20 cellular contexts compared by ENCODE assay signal in genomic region chr16:23268561-23268960, GRCh38. TPM values are rescaled to one million over a fixed set of nuclear protein-coding genes. Genes with fewer than 3 reads are reported as not detected.
DNase-seq lines count a peak whose midpoint lies in the region; ATAC-seq and TF ChIP-seq lines count a peak whose summit lies in the region.
"Had no signal": no experiment of that assay in that cellular context is flagged by ENCODE, and none has a peak within 500 bp of the region (broad histone marks: within the 10 kb centered on the region; RNA-seq: fewer than 3 reads in every experiment).

No MANE protein-coding gene starts in this region.

- no peaks in the 10 kb centered on the region for H3F3A ChIP-seq in MM.1S (ENCODE audit: insufficient read depth, low read length)

- H3K27ac ChIP-seq in HEK293 (ENCODE audit: extremely low read depth, low read depth, low read length) (no peak overlapping the region), MM.1S (ENCODE audit: low read length) (no peak overlapping the region)
- H3K27ac ChIP-seq: BLaER1 had no signal

- H3K9me2 ChIP-seq in MM.1S (replicated peaks; ENCODE audit: insufficient read depth, low read length) = no peaks in the 10 kb centered on the region

- DNase-seq in MM.1S = no peak
- DNase-seq in OCI-M1 (lab: John Stamatoyannopoulos, UW) = peak; percentile 49
- DNase-seq in memory B cell (ENCODE audit: low spot score in 2 of 2) = no peak
- no peak for DNase-seq in activated CD4-positive, alpha-beta T cell treated with anti-CD3 and anti-CD28 coated beads, Interleukin-2, amount 10 ng/mL, durations not matched to agents 7 days and 5 days
- no peak for DNase-seq in NK-92 treated with Interleukin-12 subunit alpha and Interleukin-12 subunit beta, amount 100 ng/mL, for 24 hours (lab: John Stamatoyannopoulos, UW)
- DNase-seq in activated naive CD4-positive, alpha-beta T cell treated with anti-CD3 and anti-CD28 coated beads, Interleukin-2, amount 50 U/mL, for 72 hours (ENCODE audit: low spot score in 2 of 2) = no peak
- DNase-seq: 8988T; ACHN; BE2C; C1 segment of cervical spinal cord; Caco-2; Calu3; CD4-positive, alpha-beta memory T cell; CD4-positive, CD25-positive, alpha-beta regulatory T cell; CD8-positive, alpha-beta memory T cell; DMS79 treated with DMSO at 0.1 percent for 48 hours; GF-D8 had no signal

- no peaks in the 10 kb centered on the region for H3K36me3 Mint-ChIP-seq in memory B cell
- no peaks in the 10 kb centered on the region for H3K36me3 Mint-ChIP-seq in activated CD4-positive, alpha-beta T cell treated with anti-CD3 and anti-CD28 coated beads, Interleukin-2, amount 10 ng/mL, durations not matched to agents 7 days and 5 days (ENCODE audit: low read depth)
- no peaks in the 10 kb centered on the region for H3K36me3 Mint-ChIP-seq in activated naive CD4-positive, alpha-beta T cell treated with anti-CD3 and anti-CD28 coated beads, Interleukin-2, amount 50 U/mL, for 72 hours
- H3K36me3 Mint-ChIP-seq: CD14-positive monocyte; CD4-positive, alpha-beta memory T cell; CD4-positive, CD25-positive, alpha-beta regulatory T cell; CD8-positive, alpha-beta memory T cell had no signal

- no peak overlapping the region for H3K4me3 Mint-ChIP-seq in memory B cell
- no peak overlapping the region for H3K4me3 Mint-ChIP-seq in activated CD4-positive, alpha-beta T cell treated with anti-CD3 and anti-CD28 coated beads, Interleukin-2, amount 10 ng/mL, durations not matched to agents 7 days and 5 days
- H3K4me3 Mint-ChIP-seq: CD14-positive monocyte; CD4-positive, alpha-beta memory T cell; CD4-positive, CD25-positive, alpha-beta regulatory T cell; CD8-positive, alpha-beta memory T cell had no signal

- H3K9ac ChIP-seq in MM.1S (ENCODE audit: low read length) = no peak overlapping the region
- H3K9ac ChIP-seq: BLaER1 had no signal

- TF ChIP-seq CTCF in HEK293 (tag by site-specific recombination; IDR thresholded peaks at IDR 0.05) (no peak), MM.1S (IDR thresholded peaks at IDR 0.05; ENCODE audit: low read length) (no peak)

- CTCF ChIA-PET in HEK293 (lab: Yijun Ruan, JAX) = no interaction called here
- CTCF ChIA-PET in activated CD4-positive, alpha-beta T cell treated with anti-CD3 and anti-CD28 coated beads, Interleukin-2, amount 10 ng/mL, durations not matched to agents 7 days and 5 days (lab: Charles Lee) = no interaction called here

- no peaks in the 10 kb centered on the region for H3K79me2 ChIP-seq in MM.1S (ENCODE audit: low read length)

- H3K36me3 ChIP-seq in HEK293 (ENCODE audit: control insufficient read depth in 2 of 2, insufficient read depth in 1 of 2, low read length in 2 of 2) (no peaks in the 10 kb centered on the region), MM.1S (replicated peaks; ENCODE audit: insufficient read depth, low read length) (no peaks in the 10 kb centered on the region)
- H3K36me3 ChIP-seq: BE2C, BLaER1 had no signal

- H3K9me3 ChIP-seq in HEK293 (ENCODE audit: control insufficient read depth, insufficient read depth, low read depth, low read length) = no peaks in the 10 kb centered on the region
- H3K9me3 ChIP-seq in MM.1S (replicated peaks; ENCODE audit: insufficient read depth, low read length) = no peaks in the 10 kb centered on the region
- H3K9me3 ChIP-seq: BE2C, Caco-2 had no signal

- no peaks in the 10 kb centered on the region for H3K4me1 ChIP-seq in HEK293 (ENCODE audit: control insufficient read depth, insufficient read depth, low read length)
- no peaks in the 10 kb centered on the region for H3K4me1 ChIP-seq in MM.1S (ENCODE audit: low read length)
- H3K4me1 ChIP-seq: BE2C, BLaER1, Caco-2 had no signal

- ATAC-seq in memory B cell (ENCODE audit: low read depth) = no peak
- ATAC-seq in activated naive CD4-positive, alpha-beta T cell treated with anti-CD3 and anti-CD28 coated beads, Interleukin-2, amount 50 U/mL, for 72 hours = no peak

- H3K9me3 Mint-ChIP-seq in memory B cell = peaks cover 1% of the 10 kb centered on the region
- H3K9me3 Mint-ChIP-seq in activated CD4-positive, alpha-beta T cell treated with anti-CD3 and anti-CD28 coated beads, Interleukin-2, amount 10 ng/mL, durations not matched to agents 7 days and 5 days = peaks cover 2% of the 10 kb centered on the region
- H3K9me3 Mint-ChIP-seq in activated naive CD4-positive, alpha-beta T cell treated with anti-CD3 and anti-CD28 coated beads, Interleukin-2, amount 50 U/mL, for 72 hours = no peaks in the 10 kb centered on the region

- H3K4me1 Mint-ChIP-seq in memory B cell = no peaks in the 10 kb centered on the region
- H3K4me1 Mint-ChIP-seq in activated CD4-positive, alpha-beta T cell treated with anti-CD3 and anti-CD28 coated beads, Interleukin-2, amount 10 ng/mL, durations not matched to agents 7 days and 5 days = no peaks in the 10 kb centered on the region
- H3K4me1 Mint-ChIP-seq: CD14-positive monocyte; CD4-positive, alpha-beta memory T cell; CD4-positive, CD25-positive, alpha-beta regulatory T cell; CD8-positive, alpha-beta memory T cell had no signal

- POLR2A ChIA-PET in HEK293 (lab: Yijun Ruan, JAX) = no interaction called here
- POLR2A ChIA-PET in activated CD4-positive, alpha-beta T cell treated with anti-CD3 and anti-CD28 coated beads, Interleukin-2, amount 10 ng/mL, durations not matched to agents 7 days and 5 days (lab: Charles Lee) = no interaction called here

- H3K4me3 ChIP-seq in HEK293 (ENCODE audit: low read depth, low read length) (no peak overlapping the region), MM.1S (ENCODE audit: low read length) (no peak overlapping the region)
- H3K4me3 ChIP-seq: BLaER1 had no signal

- no peaks in the 10 kb centered on the region for H4K20me1 ChIP-seq in MM.1S (ENCODE audit: insufficient read depth, low read length)
- H4K20me1 ChIP-seq: BLaER1 had no signal

- no peak overlapping the region for H2AFZ ChIP-seq in MM.1S (ENCODE audit: low read length)

- H3K27me3 ChIP-seq in MM.1S (replicated peaks; ENCODE audit: insufficient read depth, low read length) = no peaks in the 10 kb centered on the region
- H3K27me3 ChIP-seq: BE2C, BLaER1 had no signal

- peak overlapping the region; percentile 7; the same call in 1 of the 2 replicates for H3K4me2 ChIP-seq in MM.1S (ENCODE audit: low read depth, low read length)
- H3K4me2 ChIP-seq: BLaER1 had no signal

- peak overlapping the region; percentile 26 for H3K27ac Mint-ChIP-seq in memory B cell
- no peak overlapping the region for H3K27ac Mint-ChIP-seq in activated CD4-positive, alpha-beta T cell treated with anti-CD3 and anti-CD28 coated beads, Interleukin-2, amount 10 ng/mL, durations not matched to agents 7 days and 5 days
- H3K27ac Mint-ChIP-seq in activated naive CD4-positive, alpha-beta T cell treated with anti-CD3 and anti-CD28 coated beads, Interleukin-2, amount 50 U/mL, for 72 hours = no peak overlapping the region
- H3K27ac Mint-ChIP-seq: CD14-positive monocyte; CD4-positive, alpha-beta memory T cell; CD4-positive, CD25-positive, alpha-beta regulatory T cell; CD8-positive, alpha-beta memory T cell had no signal

- peaks cover 5% of the 10 kb centered on the region for H3K27me3 Mint-ChIP-seq in memory B cell
- no peaks in the 10 kb centered on the region for H3K27me3 Mint-ChIP-seq in activated CD4-positive, alpha-beta T cell treated with anti-CD3 and anti-CD28 coated beads, Interleukin-2, amount 10 ng/mL, durations not matched to agents 7 days and 5 days
- H3K27me3 Mint-ChIP-seq: CD4-positive, CD25-positive, alpha-beta regulatory T cell had no signal

TF ChIP-seq in HEK293, 187 proteins besides CTCF, POLR2A, EP300 and RAD21:
- no peak for TF ChIP-seq ZNF354C (tag by site-specific recombination; IDR thresholded peaks at IDR 0.05; ENCODE audit: borderline replicate concordance, low read depth)
- no peak for TF ChIP-seq ZFP37 (tag by site-specific recombination; IDR thresholded peaks at IDR 0.05)
- TF ChIP-seq ZNF843 (tag by site-specific recombination; IDR thresholded peaks at IDR 0.05) = no peak
- TF ChIP-seq SETDB1 (IDR thresholded peaks at IDR 0.05; ENCODE audit: insufficient read length, low read length) = peak; percentile 41
- no peak for TF ChIP-seq ZNF544 (tag by site-specific recombination; IDR thresholded peaks at IDR 0.05)
- 0 out of 2 replicates have a peak, but pooled peaks have one; percentile 1 for TF ChIP-seq ZNF362 (tag by site-specific recombination; IDR thresholded peaks at IDR 0.05)
- TF ChIP-seq ZNF658 (tag by site-specific recombination; IDR thresholded peaks at IDR 0.05) = no peak
TF ChIP-seq in HEK293: peak in this region for 2.

RNA-seq across cellular contexts. Expression of gene SCNN1B, which starts 33.5 kb away (rescaled TPM):
- total RNA-seq in activated CD4-positive, alpha-beta T cell treated with anti-CD3 and anti-CD28 coated beads, Interleukin-2, amount 10 ng/mL, durations not matched to agents 7 days and 5 days = not detected
- not detected for total RNA-seq in activated naive CD4-positive, alpha-beta T cell treated with anti-CD3 and anti-CD28 coated beads, Interleukin-2, amount 50 U/mL, for 72 hours
- total RNA-seq: Caco-2; Calu3; CD4-positive, alpha-beta memory T cell; CD4-positive, CD25-positive, alpha-beta regulatory T cell; CD8-positive, alpha-beta memory T cell had no signal
